In genomic region chr15:48609486-48609885, GRCh38 we compare ENCODE assay signal across 26 cellular contexts.
"Had no signal": no experiment of that assay in that cellular context is flagged by ENCODE, and none has a peak within 500 bp of the region (broad histone marks: within the 10 kb centered on the region; RNA-seq: fewer than 3 reads in every experiment).

No MANE protein-coding gene starts in this region.

- H3K4me1 ChIP-seq: gastrocnemius medialis, pancreas, psoas muscle, upper lobe of right lung had no signal

- ATAC-seq: activated CD8-positive, alpha-beta memory T cell treated with anti-CD3 and anti-CD28 coated beads, Interleukin-2, amount 10 ng/mL, durations not matched to agents 7 days and 5 days; activated CD8-positive, alpha-beta T cell treated with anti-CD3 and anti-CD28 coated beads for 36 hours; activated naive CD8-positive, alpha-beta T cell treated with anti-CD3 and anti-CD28 coated beads, Interleukin-2, amount 50 U/mL, for 24 hours; gastrocnemius medialis; natural killer cell; pancreas; psoas muscle; stimulated activated naive CD8-positive, alpha-beta T cell treated with anti-CD3 and anti-CD28 coated beads, Interleukin-15, Interleukin-2, amounts not matched to agents 100 U/mL and 50 U/mL, for 24 hours; upper lobe of right lung had no signal

- H3K36me3 ChIP-seq: cardiac muscle cell, gastrocnemius medialis, pancreas had no signal

- DNase-seq: activated B cell treated with CpG ODN at 0.5 μM for 24 hours; activated CD4-positive, alpha-beta T cell treated with anti-CD3 and anti-CD28 coated beads for 4 hours; activated CD8-positive, alpha-beta memory T cell treated with anti-CD3 and anti-CD28 coated beads, Interleukin-2, amount 10 ng/mL, durations not matched to agents 7 days and 5 days; activated CD8-positive, alpha-beta T cell treated with anti-CD3 and anti-CD28 coated beads for 36 hours; activated gamma-delta T cell; activated naive CD4-positive, alpha-beta T cell treated with anti-CD3 and anti-CD28 coated beads, Interleukin-2, amount 50 U/mL, for 16 hours; activated naive CD8-positive, alpha-beta T cell treated with anti-CD3 and anti-CD28 coated beads, Interleukin-2, amount 50 U/mL, for 24 hours; effector CD4-positive, alpha-beta T cell; gastrocnemius medialis; head of caudate nucleus; hypothalamus; left ventricle myocardium inferior; mammary epithelial cell; midbrain; natural killer cell; pancreas; psoas muscle; stimulated activated CD4-positive, alpha-beta T cell treated with anti-CD3 and anti-CD28 coated beads, Interleukin-12 subunit alpha, Interleukin-12 subunit beta, amount 100 ng/mL, for 4 hours; stimulated activated CD4-positive, alpha-beta T cell treated with anti-CD3 and anti-CD28 coated beads, Interleukin-4, amount 100 ng/mL, for 4 hours; stimulated activated naive CD8-positive, alpha-beta T cell treated with anti-CD3 and anti-CD28 coated beads, Interleukin-15, Interleukin-2, amounts not matched to agents 100 U/mL and 50 U/mL, for 24 hours; upper lobe of right lung had no signal

- H3K4me3 ChIP-seq: cardiac muscle cell, gastrocnemius medialis, left ventricle myocardium inferior, pancreas, psoas muscle, right atrium auricular region, upper lobe of right lung had no signal

- H3K36me3 Mint-ChIP-seq: activated CD8-positive, alpha-beta memory T cell treated with anti-CD3 and anti-CD28 coated beads, Interleukin-2, amount 10 ng/mL, durations not matched to agents 7 days and 5 days; natural killer cell had no signal

- H3K9me3 ChIP-seq: gastrocnemius medialis, pancreas, psoas muscle, right atrium auricular region, upper lobe of right lung had no signal

- H3K4me1 Mint-ChIP-seq: activated B cell treated with CpG ODN at 0.5 μM for 24 hours; activated CD8-positive, alpha-beta memory T cell treated with anti-CD3 and anti-CD28 coated beads, Interleukin-2, amount 10 ng/mL, durations not matched to agents 7 days and 5 days; activated naive CD8-positive, alpha-beta T cell treated with anti-CD3 and anti-CD28 coated beads, Interleukin-2, amount 50 U/mL, for 24 hours; natural killer cell had no signal

- H3K27ac Mint-ChIP-seq: activated B cell treated with CpG ODN at 0.5 μM for 24 hours; activated CD8-positive, alpha-beta memory T cell treated with anti-CD3 and anti-CD28 coated beads, Interleukin-2, amount 10 ng/mL, durations not matched to agents 7 days and 5 days; activated CD8-positive, alpha-beta T cell treated with anti-CD3 and anti-CD28 coated beads for 36 hours; activated naive CD8-positive, alpha-beta T cell treated with anti-CD3 and anti-CD28 coated beads, Interleukin-2, amount 50 U/mL, for 24 hours; activated T-helper 1 cell treated with anti-CD3 and anti-CD28 coated beads, Interleukin-12 subunit alpha, Interleukin-12 subunit beta, Interleukin-2, Interleukin-4 antibody, amounts not matched to agents 30 ng/mL and 10 ng/mL and 1 ng/mL, durations not matched to agents 14 hours and 24 hours and 36 hours; dendritic cell treated with granulocyte-macrophage colony-stimulating factor and Interleukin-4, amounts not matched to agents 40 ng/mL and 50 ng/mL, for 4 days; natural killer cell; T-helper 1 cell treated with Interleukin-12 subunit alpha and Interleukin-12 subunit beta and Interleukin-4 antibody, amounts not matched to agents 30 μg/mL and 1 μg/mL, for 36 hours had no signal

- H3K27me3 Mint-ChIP-seq: activated B cell treated with CpG ODN at 0.5 μM for 24 hours; activated CD8-positive, alpha-beta T cell treated with anti-CD3 and anti-CD28 coated beads for 36 hours; activated naive CD8-positive, alpha-beta T cell treated with anti-CD3 and anti-CD28 coated beads, Interleukin-2, amount 50 U/mL, for 24 hours; dendritic cell treated with granulocyte-macrophage colony-stimulating factor and Interleukin-4, amounts not matched to agents 40 ng/mL and 50 ng/mL, for 4 days had no signal

- H3K9me3 Mint-ChIP-seq: activated CD8-positive, alpha-beta T cell treated with anti-CD3 and anti-CD28 coated beads for 36 hours; activated naive CD8-positive, alpha-beta T cell treated with anti-CD3 and anti-CD28 coated beads, Interleukin-2, amount 50 U/mL, for 24 hours; activated T-helper 1 cell treated with anti-CD3 and anti-CD28 coated beads, Interleukin-12 subunit alpha, Interleukin-12 subunit beta, Interleukin-2, Interleukin-4 antibody, amounts not matched to agents 30 ng/mL and 10 ng/mL and 1 ng/mL, durations not matched to agents 14 hours and 24 hours and 36 hours; dendritic cell treated with granulocyte-macrophage colony-stimulating factor and Interleukin-4, amounts not matched to agents 40 ng/mL and 50 ng/mL, for 4 days; T-helper 1 cell treated with Interleukin-12 subunit alpha and Interleukin-12 subunit beta and Interleukin-4 antibody, amounts not matched to agents 30 μg/mL and 1 μg/mL, for 36 hours had no signal

- H3K27me3 ChIP-seq: cardiac muscle cell, gastrocnemius medialis, pancreas, right atrium auricular region, upper lobe of right lung had no signal

- H3K4me3 Mint-ChIP-seq: activated B cell treated with CpG ODN at 0.5 μM for 24 hours; activated CD8-positive, alpha-beta memory T cell treated with anti-CD3 and anti-CD28 coated beads, Interleukin-2, amount 10 ng/mL, durations not matched to agents 7 days and 5 days; activated CD8-positive, alpha-beta T cell treated with anti-CD3 and anti-CD28 coated beads for 36 hours; activated naive CD8-positive, alpha-beta T cell treated with anti-CD3 and anti-CD28 coated beads, Interleukin-2, amount 50 U/mL, for 24 hours; activated T-helper 1 cell treated with anti-CD3 and anti-CD28 coated beads, Interleukin-12 subunit alpha, Interleukin-12 subunit beta, Interleukin-2, Interleukin-4 antibody, amounts not matched to agents 30 ng/mL and 10 ng/mL and 1 ng/mL, durations not matched to agents 14 hours and 24 hours and 36 hours; dendritic cell treated with granulocyte-macrophage colony-stimulating factor and Interleukin-4, amounts not matched to agents 40 ng/mL and 50 ng/mL, for 4 days; natural killer cell; T-helper 1 cell treated with Interleukin-12 subunit alpha and Interleukin-12 subunit beta and Interleukin-4 antibody, amounts not matched to agents 30 μg/mL and 1 μg/mL, for 36 hours had no signal

- H3K27ac ChIP-seq: cardiac muscle cell, gastrocnemius medialis, left ventricle myocardium inferior, pancreas, psoas muscle, right atrium auricular region, upper lobe of right lung had no signal
